Comparison of ENCODE assay signal across 1 cellular context in the genomic region with DNA sequence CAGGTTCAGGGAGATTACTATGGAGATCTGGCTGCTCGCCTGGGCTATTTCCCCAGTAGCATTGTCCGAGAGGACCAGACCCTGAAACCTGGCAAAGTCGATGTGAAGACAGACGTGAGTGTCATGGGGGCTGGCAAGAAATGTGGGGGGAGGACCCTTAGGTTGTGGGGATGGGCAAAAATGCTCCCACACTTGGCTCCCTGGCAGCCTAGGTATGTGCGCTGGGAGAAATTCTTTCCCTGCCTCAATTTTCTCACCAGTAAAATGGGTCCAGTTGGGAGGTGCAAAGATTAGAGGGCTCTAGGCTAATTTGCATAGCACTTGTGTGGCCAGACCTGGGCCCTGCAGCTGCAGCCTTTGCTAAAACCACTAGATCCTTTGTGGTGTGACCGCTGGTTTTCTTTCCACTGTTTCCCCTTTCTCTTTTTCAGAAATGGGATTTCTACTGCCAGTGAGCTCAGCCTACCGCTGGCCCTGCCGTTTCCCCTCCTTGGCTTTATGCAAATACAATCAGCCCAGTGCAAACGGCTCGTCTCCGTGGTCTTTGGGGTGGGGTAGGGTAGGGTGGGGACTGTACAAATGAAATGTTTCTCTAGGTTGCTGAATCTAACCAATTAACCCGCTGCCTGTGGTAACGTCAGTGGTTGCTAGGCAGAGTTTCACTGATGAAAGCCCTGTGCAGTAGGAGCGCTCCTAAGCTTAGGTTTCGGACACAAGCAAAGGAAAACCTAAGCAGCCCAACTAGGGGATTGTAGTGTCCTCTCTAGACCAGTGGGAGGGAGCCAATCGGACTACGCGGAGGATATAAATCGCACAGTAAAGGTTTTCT.
TF ChIP-seq lines count a peak whose summit lies in the region.

No MANE protein-coding gene starts in this region.

TF ChIP-seq in K562, 482 proteins besides CTCF, POLR2A, EP300 and RAD21 (continued from another document and continues in another):
- TF ChIP-seq, protein P1, sequence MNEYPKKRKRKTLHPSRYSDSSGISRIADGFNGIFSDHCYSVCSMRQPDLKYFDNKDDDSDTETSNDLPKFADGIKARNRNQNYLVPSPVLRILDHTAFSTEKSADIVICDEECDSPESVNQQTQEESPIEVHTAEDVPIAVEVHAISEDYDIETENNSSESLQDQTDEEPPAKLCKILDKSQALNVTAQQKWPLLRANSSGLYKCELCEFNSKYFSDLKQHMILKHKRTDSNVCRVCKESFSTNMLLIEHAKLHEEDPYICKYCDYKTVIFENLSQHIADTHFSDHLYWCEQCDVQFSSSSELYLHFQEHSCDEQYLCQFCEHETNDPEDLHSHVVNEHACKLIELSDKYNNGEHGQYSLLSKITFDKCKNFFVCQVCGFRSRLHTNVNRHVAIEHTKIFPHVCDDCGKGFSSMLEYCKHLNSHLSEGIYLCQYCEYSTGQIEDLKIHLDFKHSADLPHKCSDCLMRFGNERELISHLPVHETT (CRISPR knock-in tag; conservative IDR thresholded peaks at IDR 0.05 in 1 of 2, IDR thresholded peaks at IDR 0.05 in 1 of 2) = no peak
- no peak for TF ChIP-seq MEF2D (tag; conservative IDR thresholded peaks at IDR 0.05; ENCODE audit: low read depth)
- no peak for TF ChIP-seq SLC30A9 (CRISPR knock-in tag; IDR thresholded peaks at IDR 0.05)
- no peak for TF ChIP-seq ESRRB (CRISPR knock-in tag; IDR thresholded peaks at IDR 0.05; ENCODE audit: borderline replicate concordance)
- TF ChIP-seq, protein P2, sequence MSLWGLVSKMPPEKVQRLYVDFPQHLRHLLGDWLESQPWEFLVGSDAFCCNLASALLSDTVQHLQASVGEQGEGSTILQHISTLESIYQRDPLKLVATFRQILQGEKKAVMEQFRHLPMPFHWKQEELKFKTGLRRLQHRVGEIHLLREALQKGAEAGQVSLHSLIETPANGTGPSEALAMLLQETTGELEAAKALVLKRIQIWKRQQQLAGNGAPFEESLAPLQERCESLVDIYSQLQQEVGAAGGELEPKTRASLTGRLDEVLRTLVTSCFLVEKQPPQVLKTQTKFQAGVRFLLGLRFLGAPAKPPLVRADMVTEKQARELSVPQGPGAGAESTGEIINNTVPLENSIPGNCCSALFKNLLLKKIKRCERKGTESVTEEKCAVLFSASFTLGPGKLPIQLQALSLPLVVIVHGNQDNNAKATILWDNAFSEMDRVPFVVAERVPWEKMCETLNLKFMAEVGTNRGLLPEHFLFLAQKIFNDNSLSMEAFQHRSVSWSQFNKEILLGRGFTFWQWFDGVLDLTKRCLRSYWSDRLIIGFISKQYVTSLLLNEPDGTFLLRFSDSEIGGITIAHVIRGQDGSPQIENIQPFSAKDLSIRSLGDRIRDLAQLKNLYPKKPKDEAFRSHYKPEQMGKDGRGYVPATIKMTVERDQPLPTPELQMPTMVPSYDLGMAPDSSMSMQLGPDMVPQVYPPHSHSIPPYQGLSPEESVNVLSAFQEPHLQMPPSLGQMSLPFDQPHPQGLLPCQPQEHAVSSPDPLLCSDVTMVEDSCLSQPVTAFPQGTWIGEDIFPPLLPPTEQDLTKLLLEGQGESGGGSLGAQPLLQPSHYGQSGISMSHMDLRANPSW (CRISPR knock-in tag; IDR thresholded peaks at IDR 0.05) = no peak
- TF ChIP-seq ZNF444 (CRISPR knock-in tag; IDR thresholded peaks at IDR 0.05) = no peak
- TF ChIP-seq, protein P3, sequence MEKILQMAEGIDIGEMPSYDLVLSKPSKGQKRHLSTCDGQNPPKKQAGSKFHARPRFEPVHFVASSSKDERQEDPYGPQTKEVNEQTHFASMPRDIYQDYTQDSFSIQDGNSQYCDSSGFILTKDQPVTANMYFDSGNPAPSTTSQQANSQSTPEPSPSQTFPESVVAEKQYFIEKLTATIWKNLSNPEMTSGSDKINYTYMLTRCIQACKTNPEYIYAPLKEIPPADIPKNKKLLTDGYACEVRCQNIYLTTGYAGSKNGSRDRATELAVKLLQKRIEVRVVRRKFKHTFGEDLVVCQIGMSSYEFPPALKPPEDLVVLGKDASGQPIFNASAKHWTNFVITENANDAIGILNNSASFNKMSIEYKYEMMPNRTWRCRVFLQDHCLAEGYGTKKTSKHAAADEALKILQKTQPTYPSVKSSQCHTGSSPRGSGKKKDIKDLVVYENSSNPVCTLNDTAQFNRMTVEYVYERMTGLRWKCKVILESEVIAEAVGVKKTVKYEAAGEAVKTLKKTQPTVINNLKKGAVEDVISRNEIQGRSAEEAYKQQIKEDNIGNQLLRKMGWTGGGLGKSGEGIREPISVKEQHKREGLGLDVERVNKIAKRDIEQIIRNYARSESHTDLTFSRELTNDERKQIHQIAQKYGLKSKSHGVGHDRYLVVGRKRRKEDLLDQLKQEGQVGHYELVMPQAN (IDR thresholded peaks at IDR 0.05; ENCODE audit: borderline replicate concordance) = peak; percentile 48; the same call in 1 of the 2 replicates
- TF ChIP-seq MTA3 (IDR thresholded peaks at IDR 0.05; ENCODE audit: borderline replicate concordance) = 0 out of 2 replicates have a peak, but pooled peaks have one; percentile 24
- TF ChIP-seq HDGF (IDR thresholded peaks at IDR 0.05) = peak; percentile 90
- peak; percentile 37 for TF ChIP-seq PHF20 (IDR thresholded peaks at IDR 0.05; ENCODE audit: partially characterized antibody)
- TF ChIP-seq ZNF583 (CRISPR knock-in tag; IDR thresholded peaks at IDR 0.05) = no peak
- 0 out of 2 replicates have a peak, but pooled peaks have one; percentile 54 for TF ChIP-seq NCOA1 (IDR thresholded peaks at IDR 0.05; ENCODE audit: low read depth)
- peak; percentile 95 for TF ChIP-seq HDAC2 (IDR thresholded peaks at IDR 0.05)
- TF ChIP-seq ADNP (tag; IDR thresholded peaks at IDR 0.05) = peak; percentile 95
- TF ChIP-seq CBX1 (IDR thresholded peaks at IDR 0.05; ENCODE audit: low read depth) = peak; percentile 83; the same call in 1 of the 2 replicates
- TF ChIP-seq ZNF57 (CRISPR knock-in tag; IDR thresholded peaks at IDR 0.05) = no peak
- TF ChIP-seq RFX1 (IDR thresholded peaks at IDR 0.05) = peak; percentile 40
- no peak for TF ChIP-seq NFE2L1 (tag; IDR thresholded peaks at IDR 0.05; ENCODE audit: borderline replicate concordance, low read depth)
- peak in 1 of 2 experiments; percentile 68; a peak in 1 of 3 replicates for TF ChIP-seq CBX3 (IDR thresholded peaks at IDR 0.05; ENCODE audit: borderline replicate concordance in 1 of 2, low read length in 2 of 2)
- no peak for TF ChIP-seq ATF1 (CRISPR knock-in tag; IDR thresholded peaks at IDR 0.05)
- TF ChIP-seq ATF1 (tag; IDR thresholded peaks at IDR 0.05) = peak; percentile 96
- peak; percentile 89 for TF ChIP-seq CHD4 (IDR thresholded peaks at IDR 0.05; ENCODE audit: insufficient read depth, insufficient replicate concordance, low read depth, low read length, poor library complexity, severe bottlenecking)
- TF ChIP-seq MBD2 (IDR thresholded peaks at IDR 0.05; ENCODE audit: borderline replicate concordance, low read depth) = no peak
- TF ChIP-seq, protein P4, sequence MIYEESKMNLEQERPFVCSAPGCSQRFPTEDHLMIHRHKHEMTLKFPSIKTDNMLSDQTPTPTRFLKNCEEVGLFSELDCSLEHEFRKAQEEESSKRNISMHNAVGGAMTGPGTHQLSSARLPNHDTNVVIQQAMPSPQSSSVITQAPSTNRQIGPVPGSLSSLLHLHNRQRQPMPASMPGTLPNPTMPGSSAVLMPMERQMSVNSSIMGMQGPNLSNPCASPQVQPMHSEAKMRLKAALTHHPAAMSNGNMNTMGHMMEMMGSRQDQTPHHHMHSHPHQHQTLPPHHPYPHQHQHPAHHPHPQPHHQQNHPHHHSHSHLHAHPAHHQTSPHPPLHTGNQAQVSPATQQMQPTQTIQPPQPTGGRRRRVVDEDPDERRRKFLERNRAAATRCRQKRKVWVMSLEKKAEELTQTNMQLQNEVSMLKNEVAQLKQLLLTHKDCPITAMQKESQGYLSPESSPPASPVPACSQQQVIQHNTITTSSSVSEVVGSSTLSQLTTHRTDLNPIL (CRISPR knock-in tag; IDR thresholded peaks at IDR 0.05) = no peak
- peak; percentile 18 for TF ChIP-seq SMAD1 (IDR thresholded peaks at IDR 0.05; ENCODE audit: low read depth, low read length, partially characterized antibody)
- peak; percentile 28; the same call in 1 of the 2 replicates for TF ChIP-seq TEAD4 (IDR thresholded peaks at IDR 0.05; ENCODE audit: low read length)
- TF ChIP-seq TEAD4 (CRISPR knock-in tag; IDR thresholded peaks at IDR 0.05; ENCODE audit: borderline replicate concordance) = no peak
- peak; percentile 99 for TF ChIP-seq BCOR (IDR thresholded peaks at IDR 0.05)
- no peak for TF ChIP-seq CHD2 (IDR thresholded peaks at IDR 0.05; ENCODE audit: low read depth, low read length)
- peak; percentile 67 for TF ChIP-seq CC2D1A (IDR thresholded peaks at IDR 0.05)
- TF ChIP-seq KDM1A (IDR thresholded peaks at IDR 0.05) = peak; percentile 87 to 96
- TF ChIP-seq ZNF436 (CRISPR knock-in tag; IDR thresholded peaks at IDR 0.05) = no peak
- peak; percentile 74 for TF ChIP-seq NFYB (IDR thresholded peaks at IDR 0.05; ENCODE audit: extremely low read depth, insufficient read length)
- TF ChIP-seq MAFF (IDR thresholded peaks at IDR 0.05; ENCODE audit: low read length) = peak; percentile 13; the same call in 1 of the 2 replicates
- 0 out of 2 replicates have a peak, but pooled peaks have one; percentile 24 for TF ChIP-seq LEF1 (IDR thresholded peaks at IDR 0.05)
- no peak; the same call in 1 of the 2 replicates for TF ChIP-seq DPF2 (IDR thresholded peaks at IDR 0.05)
- TF ChIP-seq, protein P5, sequence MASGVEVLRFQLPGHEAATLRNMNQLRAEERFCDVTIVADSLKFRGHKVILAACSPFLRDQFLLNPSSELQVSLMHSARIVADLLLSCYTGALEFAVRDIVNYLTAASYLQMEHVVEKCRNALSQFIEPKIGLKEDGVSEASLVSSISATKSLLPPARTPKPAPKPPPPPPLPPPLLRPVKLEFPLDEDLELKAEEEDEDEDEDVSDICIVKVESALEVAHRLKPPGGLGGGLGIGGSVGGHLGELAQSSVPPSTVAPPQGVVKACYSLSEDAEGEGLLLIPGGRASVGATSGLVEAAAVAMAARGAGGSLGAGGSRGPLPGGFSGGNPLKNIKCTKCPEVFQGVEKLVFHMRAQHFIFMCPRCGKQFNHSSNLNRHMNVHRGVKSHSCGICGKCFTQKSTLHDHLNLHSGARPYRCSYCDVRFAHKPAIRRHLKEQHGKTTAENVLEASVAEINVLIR (CRISPR knock-in tag; IDR thresholded peaks at IDR 0.05) = peak; percentile 79
- TF ChIP-seq, protein P6, sequence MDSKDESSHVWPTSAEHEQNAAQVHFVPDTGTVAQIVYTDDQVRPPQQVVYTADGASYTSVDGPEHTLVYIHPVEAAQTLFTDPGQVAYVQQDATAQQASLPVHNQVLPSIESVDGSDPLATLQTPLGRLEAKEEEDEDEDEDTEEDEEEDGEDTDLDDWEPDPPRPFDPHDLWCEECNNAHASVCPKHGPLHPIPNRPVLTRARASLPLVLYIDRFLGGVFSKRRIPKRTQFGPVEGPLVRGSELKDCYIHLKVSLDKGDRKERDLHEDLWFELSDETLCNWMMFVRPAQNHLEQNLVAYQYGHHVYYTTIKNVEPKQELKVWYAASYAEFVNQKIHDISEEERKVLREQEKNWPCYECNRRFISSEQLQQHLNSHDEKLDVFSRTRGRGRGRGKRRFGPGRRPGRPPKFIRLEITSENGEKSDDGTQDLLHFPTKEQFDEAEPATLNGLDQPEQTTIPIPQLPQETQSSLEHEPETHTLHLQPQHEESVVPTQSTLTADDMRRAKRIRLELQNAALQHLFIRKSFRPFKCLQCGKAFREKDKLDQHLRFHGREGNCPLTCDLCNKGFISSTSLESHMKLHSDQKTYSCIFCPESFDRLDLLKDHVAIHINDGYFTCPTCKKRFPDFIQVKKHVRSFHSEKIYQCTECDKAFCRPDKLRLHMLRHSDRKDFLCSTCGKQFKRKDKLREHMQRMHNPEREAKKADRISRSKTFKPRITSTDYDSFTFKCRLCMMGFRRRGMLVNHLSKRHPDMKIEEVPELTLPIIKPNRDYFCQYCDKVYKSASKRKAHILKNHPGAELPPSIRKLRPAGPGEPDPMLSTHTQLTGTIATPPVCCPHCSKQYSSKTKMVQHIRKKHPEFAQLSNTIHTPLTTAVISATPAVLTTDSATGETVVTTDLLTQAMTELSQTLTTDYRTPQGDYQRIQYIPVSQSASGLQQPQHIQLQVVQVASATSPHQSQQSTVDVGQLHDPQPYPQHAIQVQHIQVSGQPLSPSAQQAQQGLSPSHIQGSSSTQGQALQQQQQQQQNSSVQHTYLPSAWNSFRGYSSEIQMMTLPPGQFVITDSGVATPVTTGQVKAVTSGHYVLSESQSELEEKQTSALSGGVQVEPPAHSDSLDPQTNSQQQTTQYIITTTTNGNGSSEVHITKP (IDR thresholded peaks at IDR 0.05; ENCODE audit: partially characterized antibody) = peak; percentile 11
- TF ChIP-seq, protein P7, sequence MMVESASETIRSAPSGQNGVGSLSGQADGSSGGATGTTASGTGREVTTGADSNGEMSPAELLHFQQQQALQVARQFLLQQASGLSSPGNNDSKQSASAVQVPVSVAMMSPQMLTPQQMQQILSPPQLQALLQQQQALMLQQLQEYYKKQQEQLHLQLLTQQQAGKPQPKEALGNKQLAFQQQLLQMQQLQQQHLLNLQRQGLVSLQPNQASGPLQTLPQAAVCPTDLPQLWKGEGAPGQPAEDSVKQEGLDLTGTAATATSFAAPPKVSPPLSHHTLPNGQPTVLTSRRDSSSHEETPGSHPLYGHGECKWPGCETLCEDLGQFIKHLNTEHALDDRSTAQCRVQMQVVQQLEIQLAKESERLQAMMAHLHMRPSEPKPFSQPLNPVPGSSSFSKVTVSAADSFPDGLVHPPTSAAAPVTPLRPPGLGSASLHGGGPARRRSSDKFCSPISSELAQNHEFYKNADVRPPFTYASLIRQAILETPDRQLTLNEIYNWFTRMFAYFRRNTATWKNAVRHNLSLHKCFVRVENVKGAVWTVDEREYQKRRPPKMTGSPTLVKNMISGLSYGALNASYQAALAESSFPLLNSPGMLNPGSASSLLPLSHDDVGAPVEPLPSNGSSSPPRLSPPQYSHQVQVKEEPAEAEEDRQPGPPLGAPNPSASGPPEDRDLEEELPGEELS (CRISPR knock-in tag; IDR thresholded peaks at IDR 0.05; ENCODE audit: borderline replicate concordance) = no peak
- TF ChIP-seq HDAC1 (IDR thresholded peaks at IDR 0.05) = peak; percentile 25 to 42; a peak in 2 of 4 replicates
- TF ChIP-seq ARNT (IDR thresholded peaks at IDR 0.05) = peak in 1 of 2 experiments; percentile 17; a peak in 2 of 4 replicates
- TF ChIP-seq ZBTB1 (CRISPR knock-in tag; IDR thresholded peaks at IDR 0.05; ENCODE audit: borderline replicate concordance, low read depth) = peak; percentile 92
- TF ChIP-seq, protein P8, sequence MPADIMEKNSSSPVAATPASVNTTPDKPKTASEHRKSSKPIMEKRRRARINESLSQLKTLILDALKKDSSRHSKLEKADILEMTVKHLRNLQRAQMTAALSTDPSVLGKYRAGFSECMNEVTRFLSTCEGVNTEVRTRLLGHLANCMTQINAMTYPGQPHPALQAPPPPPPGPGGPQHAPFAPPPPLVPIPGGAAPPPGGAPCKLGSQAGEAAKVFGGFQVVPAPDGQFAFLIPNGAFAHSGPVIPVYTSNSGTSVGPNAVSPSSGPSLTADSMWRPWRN (IDR thresholded peaks at IDR 0.05; ENCODE audit: low read depth) = peak; percentile 16; the same call in 1 of the 2 replicates
- TF ChIP-seq CREM (IDR thresholded peaks at IDR 0.05; ENCODE audit: low read depth) = peak; percentile 97
